8 cellular contexts compared by ENCODE assay signal in genomic region chr18:7568426-7568825, GRCh38. TPM values are rescaled to one million over a fixed set of nuclear protein-coding genes. Genes with fewer than 3 reads are reported as not detected.
A peak's percentile ranks its signal among the peaks of the same experiment; 100 is the strongest.
DNase-seq lines count a peak whose midpoint lies in the region; ATAC-seq and TF ChIP-seq lines count a peak whose summit lies in the region.

No MANE protein-coding gene starts in this region.

- peak overlapping the region; percentile 89 for H3K9ac ChIP-seq in ES-I3 (ENCODE audit: low read depth, low read length)

- peak; percentile 43; the same call in 1 of the 2 replicates for TF ChIP-seq CTCF in WERI-Rb-1 (IDR thresholded peaks at IDR 0.05; ENCODE audit: low read depth, low read length)

- under 1% methylated on average over 44 of the region's 44 CpGs for WGBS in right cardiac atrium

- 0 out of 2 replicates have a peak, but pooled peaks cover 4% of the 10 kb centered on the region for H3K9me3 ChIP-seq in ES-I3 (ENCODE audit: control insufficient read depth, insufficient read depth, low read length)
- H3K9me3 ChIP-seq in WERI-Rb-1 (ENCODE audit: severe bottlenecking): no peaks in the 10 kb centered on the region
- no peaks in the 10 kb centered on the region for H3K9me3 ChIP-seq in right cardiac atrium (ENCODE audit: control insufficient read depth, low read length)

- ATAC-seq in right cardiac atrium: peak; percentile 9 to 15
- no peak for ATAC-seq in HG03045 (IDR thresholded peaks at IDR 0.05; ENCODE audit: unreplicated experiment)
- no peak for ATAC-seq in HG02870 (IDR thresholded peaks at IDR 0.05; ENCODE audit: unreplicated experiment)
- ATAC-seq in HG03280 (IDR thresholded peaks at IDR 0.05; ENCODE audit: unreplicated experiment): no peak

- H3K36me3 ChIP-seq in ES-I3 (ENCODE audit: insufficient read depth, low read length) (no peaks in the 10 kb centered on the region), WERI-Rb-1 (no peaks in the 10 kb centered on the region)

- DNase-seq in WERI-Rb-1: peak; percentile 50
- peak; percentile 46 to 85 (median 82) for DNase-seq in right cardiac atrium
- DNase-seq in posterior vena cava (ENCODE audit: low spot score): peak; percentile 83
- no peak for DNase-seq in T1000 (lab: John Stamatoyannopoulos, UW)

- no peaks in the 10 kb centered on the region for H3K4me1 ChIP-seq in ES-I3 (ENCODE audit: insufficient read depth, low read length)
- peaks cover 3% of the 10 kb centered on the region for H3K4me1 ChIP-seq in right cardiac atrium (ENCODE audit: control insufficient read depth, insufficient read depth, low read length)

- H3K4me3 ChIP-seq in WERI-Rb-1 (ENCODE audit: low read depth, low read length) (peak overlapping the region; percentile 68), right cardiac atrium (ENCODE audit: low read length) (peak overlapping the region; percentile 84)

- H3K27ac ChIP-seq in WERI-Rb-1: no peak overlapping the region
- H3K27ac ChIP-seq in right cardiac atrium (ENCODE audit: low read length): peak overlapping the region; percentile 93

- H3K27me3 ChIP-seq in WERI-Rb-1 (ENCODE audit: insufficient read depth, low read depth, severe bottlenecking) (peaks cover 22% of the 10 kb centered on the region), right cardiac atrium (ENCODE audit: control insufficient read depth, insufficient read depth) (no peaks in the 10 kb centered on the region)

- intact Hi-C loops in right cardiac atrium (cut with DNase I) (loop anchor here in 3 of 4 donors (10.0 kb wide), 4 partner anchors 114 to 294 kb away; no protein-coding TSS in a partner anchor), posterior vena cava (cut with DNase I) (loop anchor here (5.0 to 10.0 kb wide), 2 partner anchors 294 to 296 kb away; no protein-coding TSS in a partner anchor)

RNA-seq across cellular contexts. Expression of gene PTPRM, which starts 1.3 kb away (rescaled TPM):
- 10 to 100 TPM; 55.1 to 76.2 (median 62.9) TPM for total RNA-seq in right cardiac atrium
- 81.5 TPM for polyA plus RNA-seq in right cardiac atrium
- 10 to 100 TPM; 53.4 to 64.7 TPM for total RNA-seq in posterior vena cava

Comparison
In these comparisons a context has a peak if more than half of its experiments do, and no peak if none do; other contexts are left out.
1. ATAC-seq: peak in right cardiac atrium (2 of 2); none in HG03045 (single experiment), HG02870 (single experiment) and HG03280 (single experiment).